In the genomic region with DNA sequence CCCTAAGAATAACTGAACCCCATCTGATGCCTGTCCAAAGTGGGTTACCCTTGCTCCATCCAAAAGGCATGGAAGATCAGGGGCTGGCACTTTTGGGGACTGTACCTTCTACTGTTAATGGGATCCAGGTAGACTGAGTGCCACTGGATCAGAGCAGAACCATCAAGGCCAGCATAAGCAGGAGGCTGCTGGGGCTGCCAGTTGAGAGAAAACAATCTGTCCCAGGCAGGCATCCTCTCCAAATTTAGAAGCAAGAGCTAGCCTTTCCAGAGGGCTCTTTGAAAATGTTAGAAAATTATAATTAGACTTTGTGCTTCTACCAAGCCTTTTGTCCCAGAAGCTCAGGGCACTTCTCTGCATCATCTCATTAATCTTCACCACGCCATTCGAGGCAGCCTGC, we compare ENCODE assay signal across 26 cellular contexts.
"Had no signal": no experiment of that assay in that cellular context is flagged by ENCODE, and none has a peak within 500 bp of the region (broad histone marks: within the 10 kb centered on the region; RNA-seq: fewer than 3 reads in every experiment).

No MANE protein-coding gene starts in this region.

- H3K9me3 ChIP-seq: esophagus squamous epithelium, neutrophil, prostate gland, right atrium auricular region, suprapubic skin, transverse colon, vagina had no signal

- H3K4me3 ChIP-seq: esophagus squamous epithelium, lung, prostate gland, right atrium auricular region, smooth muscle cell, suprapubic skin, transverse colon, vagina had no signal

- H3K4me2 ChIP-seq: smooth muscle cell had no signal

- H3K36me3 ChIP-seq: esophagus squamous epithelium, neutrophil, prostate gland, right atrium auricular region, suprapubic skin, transverse colon, vagina had no signal

- DNase-seq: cortex of kidney; effector memory CD8-positive, alpha-beta T cell; erythroblast; esophagus squamous epithelium; foreskin melanocyte; glutamatergic neuron; hypothalamus; immature natural killer cell; islet precursor cell; kidney glomerular epithelial cell; left colon; naive B cell; stimulated activated CD4-positive, alpha-beta T cell treated with anti-CD3 and anti-CD28 coated beads, Interleukin-12 subunit alpha, Interleukin-12 subunit beta, amount 100 ng/mL, for 4 hours; stimulated activated CD4-positive, alpha-beta T cell treated with anti-CD3 and anti-CD28 coated beads, Interleukin-1b, Interleukin-23, amount 100 ng/mL, for 48 hours; stimulated activated CD4-positive, alpha-beta T cell treated with anti-CD3 and anti-CD28 coated beads, Interleukin-4, amount 100 ng/mL, for 1 hour; stimulated activated CD8-positive, alpha-beta memory T cell treated with anti-CD3 and anti-CD28 coated beads, Interleukin-4, amount 100 ng/mL, for 48 hours; stimulated activated naive CD4-positive, alpha-beta T cell; stimulated activated naive CD8-positive, alpha-beta T cell treated with anti-CD3 and anti-CD28 coated beads, Interleukin-15, amount 100 ng/mL, for 72 hours; transverse colon had no signal

- H3K27ac ChIP-seq: esophagus squamous epithelium, neutrophil, prostate gland, suprapubic skin, transverse colon, vagina had no signal

- H3K27me3 ChIP-seq: right atrium auricular region, vagina had no signal

- H3K4me1 ChIP-seq: prostate gland had no signal
